Comparison of ENCODE assay signal across 1 cellular context in the genomic region with DNA sequence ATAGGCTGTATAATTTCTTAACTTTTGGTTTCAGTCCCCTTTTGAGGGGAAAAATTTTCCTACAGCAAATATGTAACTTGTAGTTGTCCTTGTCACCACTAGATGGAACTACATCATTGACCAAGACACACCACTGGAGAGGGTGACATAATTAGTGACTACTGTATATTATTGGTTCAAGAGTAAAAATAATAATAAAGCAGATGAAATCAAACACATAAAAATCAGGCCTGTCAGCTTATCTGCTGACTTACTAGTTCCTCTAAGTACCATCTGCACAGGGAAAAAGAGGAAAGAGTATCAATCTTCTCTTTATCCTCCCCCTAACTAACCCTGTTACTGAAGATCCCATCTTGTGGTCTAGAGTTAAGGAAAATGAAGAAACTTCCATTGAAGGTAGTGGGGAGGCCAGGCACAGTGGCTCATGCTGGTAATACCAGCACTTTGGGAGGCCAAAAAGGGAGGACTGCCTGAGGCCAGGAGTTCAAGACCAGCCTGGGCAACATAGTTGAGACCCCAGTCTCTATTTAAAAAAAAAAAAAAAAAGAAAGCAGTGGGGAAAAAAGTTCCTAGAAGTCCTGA.
TF ChIP-seq lines count a peak whose summit lies in the region.

No MANE protein-coding gene starts in this region.

TF ChIP-seq in HepG2, 621 proteins besides CTCF, POLR2A, EP300 and RAD21 (continued from another document):
- TF ChIP-seq, protein P1, sequence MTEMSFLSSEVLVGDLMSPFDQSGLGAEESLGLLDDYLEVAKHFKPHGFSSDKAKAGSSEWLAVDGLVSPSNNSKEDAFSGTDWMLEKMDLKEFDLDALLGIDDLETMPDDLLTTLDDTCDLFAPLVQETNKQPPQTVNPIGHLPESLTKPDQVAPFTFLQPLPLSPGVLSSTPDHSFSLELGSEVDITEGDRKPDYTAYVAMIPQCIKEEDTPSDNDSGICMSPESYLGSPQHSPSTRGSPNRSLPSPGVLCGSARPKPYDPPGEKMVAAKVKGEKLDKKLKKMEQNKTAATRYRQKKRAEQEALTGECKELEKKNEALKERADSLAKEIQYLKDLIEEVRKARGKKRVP (CRISPR knock-in tag; IDR thresholded peaks at IDR 0.05): no peak
- TF ChIP-seq THAP11 (CRISPR knock-in tag; IDR thresholded peaks at IDR 0.05): no peak
- TF ChIP-seq NPAS2 (CRISPR knock-in tag; IDR thresholded peaks at IDR 0.05; ENCODE audit: borderline replicate concordance): no peak
- TF ChIP-seq, protein P2, sequence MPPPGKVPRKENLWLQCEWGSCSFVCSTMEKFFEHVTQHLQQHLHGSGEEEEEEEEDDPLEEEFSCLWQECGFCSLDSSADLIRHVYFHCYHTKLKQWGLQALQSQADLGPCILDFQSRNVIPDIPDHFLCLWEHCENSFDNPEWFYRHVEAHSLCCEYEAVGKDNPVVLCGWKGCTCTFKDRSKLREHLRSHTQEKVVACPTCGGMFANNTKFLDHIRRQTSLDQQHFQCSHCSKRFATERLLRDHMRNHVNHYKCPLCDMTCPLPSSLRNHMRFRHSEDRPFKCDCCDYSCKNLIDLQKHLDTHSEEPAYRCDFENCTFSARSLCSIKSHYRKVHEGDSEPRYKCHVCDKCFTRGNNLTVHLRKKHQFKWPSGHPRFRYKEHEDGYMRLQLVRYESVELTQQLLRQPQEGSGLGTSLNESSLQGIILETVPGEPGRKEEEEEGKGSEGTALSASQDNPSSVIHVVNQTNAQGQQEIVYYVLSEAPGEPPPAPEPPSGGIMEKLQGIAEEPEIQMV (CRISPR knock-in tag; IDR thresholded peaks at IDR 0.05; ENCODE audit: low read depth): no peak
- no peak for TF ChIP-seq ZNF292 (CRISPR knock-in tag; IDR thresholded peaks at IDR 0.05; ENCODE audit: borderline replicate concordance, low read depth)
- no peak for TF ChIP-seq FOXA1 (IDR thresholded peaks at IDR 0.05)
- no peak for TF ChIP-seq FOXA1 (CRISPR knock-in tag; IDR thresholded peaks at IDR 0.05)
- TF ChIP-seq ZNF619 (CRISPR knock-in tag; IDR thresholded peaks at IDR 0.05): no peak
- no peak for TF ChIP-seq SNAI1 (CRISPR knock-in tag; IDR thresholded peaks at IDR 0.05; ENCODE audit: borderline replicate concordance)
- TF ChIP-seq SPEN (CRISPR knock-in tag; IDR thresholded peaks at IDR 0.05; ENCODE audit: low read depth): no peak
- peak; percentile 85 for TF ChIP-seq STAG1 (CRISPR knock-in tag; IDR thresholded peaks at IDR 0.05)
- TF ChIP-seq, protein P3, sequence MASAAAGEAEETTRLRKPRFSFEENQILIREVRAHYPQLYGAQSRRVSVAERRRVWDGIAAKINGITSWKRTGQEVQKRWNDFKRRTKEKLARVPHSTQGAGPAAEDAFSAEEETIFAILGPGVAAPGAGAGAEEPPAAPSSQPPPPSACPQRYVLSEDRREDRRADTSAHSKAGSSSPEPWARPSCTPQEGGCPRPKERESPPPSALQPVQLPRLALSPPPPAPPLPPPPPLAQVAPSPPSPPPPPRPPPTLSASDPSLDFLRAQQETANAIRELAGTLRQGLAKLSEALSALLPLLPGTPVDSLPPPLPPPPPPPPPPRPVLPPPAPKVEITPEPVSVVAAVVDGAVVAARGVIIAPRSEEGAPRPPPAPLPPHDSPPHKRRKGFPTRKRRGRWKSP (CRISPR knock-in tag; IDR thresholded peaks at IDR 0.05): no peak
- TF ChIP-seq, protein P4, sequence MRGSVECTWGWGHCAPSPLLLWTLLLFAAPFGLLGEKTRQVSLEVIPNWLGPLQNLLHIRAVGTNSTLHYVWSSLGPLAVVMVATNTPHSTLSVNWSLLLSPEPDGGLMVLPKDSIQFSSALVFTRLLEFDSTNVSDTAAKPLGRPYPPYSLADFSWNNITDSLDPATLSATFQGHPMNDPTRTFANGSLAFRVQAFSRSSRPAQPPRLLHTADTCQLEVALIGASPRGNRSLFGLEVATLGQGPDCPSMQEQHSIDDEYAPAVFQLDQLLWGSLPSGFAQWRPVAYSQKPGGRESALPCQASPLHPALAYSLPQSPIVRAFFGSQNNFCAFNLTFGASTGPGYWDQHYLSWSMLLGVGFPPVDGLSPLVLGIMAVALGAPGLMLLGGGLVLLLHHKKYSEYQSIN (CRISPR knock-in tag; IDR thresholded peaks at IDR 0.05; ENCODE audit: borderline replicate concordance): no peak
- TF ChIP-seq MIXL1 (CRISPR knock-in tag; IDR thresholded peaks at IDR 0.05): peak; percentile 60; the same call in 1 of the 2 replicates
- TF ChIP-seq HOXA9 (CRISPR knock-in tag; IDR thresholded peaks at IDR 0.05; ENCODE audit: borderline replicate concordance): no peak
- TF ChIP-seq SMC3 (IDR thresholded peaks at IDR 0.05; ENCODE audit: low read length): peak; percentile 89
- TF ChIP-seq, protein P5, sequence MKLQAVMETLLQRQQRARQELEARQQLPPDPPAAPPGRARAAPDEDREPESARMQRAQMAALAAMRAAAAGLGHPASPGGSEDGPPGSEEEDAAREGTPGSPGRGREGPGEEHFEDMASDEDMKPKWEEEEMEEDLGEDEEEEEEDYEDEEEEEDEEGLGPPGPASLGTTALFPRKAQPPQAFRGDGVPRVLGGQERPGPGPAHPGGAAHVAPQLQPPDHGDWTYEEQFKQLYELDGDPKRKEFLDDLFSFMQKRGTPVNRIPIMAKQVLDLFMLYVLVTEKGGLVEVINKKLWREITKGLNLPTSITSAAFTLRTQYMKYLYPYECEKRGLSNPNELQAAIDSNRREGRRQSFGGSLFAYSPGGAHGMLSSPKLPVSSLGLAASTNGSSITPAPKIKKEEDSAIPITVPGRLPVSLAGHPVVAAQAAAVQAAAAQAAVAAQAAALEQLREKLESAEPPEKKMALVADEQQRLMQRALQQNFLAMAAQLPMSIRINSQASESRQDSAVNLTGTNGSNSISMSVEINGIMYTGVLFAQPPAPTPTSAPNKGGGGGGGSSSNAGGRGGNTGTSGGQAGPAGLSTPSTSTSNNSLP (IDR thresholded peaks at IDR 0.05; ENCODE audit: low read depth, low read length): 0 out of 2 replicates have a peak, but pooled peaks have one; percentile 35
- no peak for TF ChIP-seq HMGA1 (CRISPR knock-in tag; conservative IDR thresholded peaks at IDR 0.05)
- no peak for TF ChIP-seq ZNF282 (IDR thresholded peaks at IDR 0.05; ENCODE audit: partially characterized antibody)
- TF ChIP-seq HDAC2 (CRISPR knock-in tag; IDR thresholded peaks at IDR 0.05): no peak
- no peak for TF ChIP-seq ZBTB42 (CRISPR knock-in tag; IDR thresholded peaks at IDR 0.05)
- TF ChIP-seq, protein P6, sequence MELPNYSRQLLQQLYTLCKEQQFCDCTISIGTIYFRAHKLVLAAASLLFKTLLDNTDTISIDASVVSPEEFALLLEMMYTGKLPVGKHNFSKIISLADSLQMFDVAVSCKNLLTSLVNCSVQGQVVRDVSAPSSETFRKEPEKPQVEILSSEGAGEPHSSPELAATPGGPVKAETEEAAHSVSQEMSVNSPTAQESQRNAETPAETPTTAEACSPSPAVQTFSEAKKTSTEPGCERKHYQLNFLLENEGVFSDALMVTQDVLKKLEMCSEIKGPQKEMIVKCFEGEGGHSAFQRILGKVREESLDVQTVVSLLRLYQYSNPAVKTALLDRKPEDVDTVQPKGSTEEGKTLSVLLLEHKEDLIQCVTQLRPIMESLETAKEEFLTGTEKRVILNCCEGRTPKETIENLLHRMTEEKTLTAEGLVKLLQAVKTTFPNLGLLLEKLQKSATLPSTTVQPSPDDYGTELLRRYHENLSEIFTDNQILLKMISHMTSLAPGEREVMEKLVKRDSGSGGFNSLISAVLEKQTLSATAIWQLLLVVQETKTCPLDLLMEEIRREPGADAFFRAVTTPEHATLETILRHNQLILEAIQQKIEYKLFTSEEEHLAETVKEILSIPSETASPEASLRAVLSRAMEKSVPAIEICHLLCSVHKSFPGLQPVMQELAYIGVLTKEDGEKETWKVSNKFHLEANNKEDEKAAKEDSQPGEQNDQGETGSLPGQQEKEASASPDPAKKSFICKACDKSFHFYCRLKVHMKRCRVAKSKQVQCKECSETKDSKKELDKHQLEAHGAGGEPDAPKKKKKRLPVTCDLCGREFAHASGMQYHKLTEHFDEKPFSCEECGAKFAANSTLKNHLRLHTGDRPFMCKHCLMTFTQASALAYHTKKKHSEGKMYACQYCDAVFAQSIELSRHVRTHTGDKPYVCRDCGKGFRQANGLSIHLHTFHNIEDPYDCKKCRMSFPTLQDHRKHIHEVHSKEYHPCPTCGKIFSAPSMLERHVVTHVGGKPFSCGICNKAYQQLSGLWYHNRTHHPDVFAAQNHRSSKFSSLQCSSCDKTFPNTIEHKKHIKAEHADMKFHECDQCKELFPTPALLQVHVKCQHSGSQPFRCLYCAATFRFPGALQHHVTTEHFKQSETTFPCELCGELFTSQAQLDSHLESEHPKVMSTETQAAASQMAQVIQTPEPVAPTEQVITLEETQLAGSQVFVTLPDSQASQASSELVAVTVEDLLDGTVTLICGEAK (IDR thresholded peaks at IDR 0.05): no peak
- TF ChIP-seq, protein P6 (CRISPR knock-in tag; IDR thresholded peaks at IDR 0.05): no peak
- TF ChIP-seq ZNF598 (CRISPR knock-in tag; IDR thresholded peaks at IDR 0.05; ENCODE audit: borderline replicate concordance): no peak
TF ChIP-seq in HepG2: peak in this region for 5.
